ENCODE assay signal across 11 cellular contexts in the genomic region with DNA sequence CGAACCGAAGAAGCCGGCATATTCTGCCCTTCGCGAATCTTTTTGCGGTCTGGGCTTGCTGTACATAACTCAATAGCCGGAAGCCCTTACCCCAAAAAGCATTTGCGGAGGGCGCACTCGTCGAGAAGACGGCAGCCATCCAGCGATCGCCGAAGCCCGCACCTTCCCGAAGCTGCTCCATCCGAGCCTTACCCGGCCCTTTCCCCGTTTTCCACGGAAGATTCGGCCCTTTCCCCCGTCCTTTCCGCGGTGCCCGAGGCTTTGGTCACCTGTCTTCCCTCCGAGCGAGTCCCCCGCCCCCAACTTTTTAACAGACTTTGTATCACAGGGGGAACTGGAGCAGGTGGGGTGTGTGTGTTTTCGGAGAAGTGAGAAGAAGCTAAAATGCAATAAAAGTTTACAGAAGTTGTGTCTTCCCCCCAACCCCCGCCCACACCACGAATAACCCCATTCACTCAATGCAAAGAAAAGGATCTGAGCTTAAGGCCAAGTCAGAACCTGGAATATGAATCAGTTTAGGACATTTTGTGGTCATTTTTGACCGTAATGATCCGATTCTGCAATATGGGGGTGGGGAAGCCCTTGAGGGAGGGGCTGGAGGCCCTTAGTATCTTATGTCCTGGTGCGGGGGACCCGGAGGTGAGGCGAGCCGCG.
DNase-seq lines count a peak whose midpoint lies in the region; ATAC-seq and TF ChIP-seq lines count a peak whose summit lies in the region.
"Had no signal": no experiment of that assay in that cellular context is flagged by ENCODE, and none has a peak within 500 bp of the region (broad histone marks: within the 10 kb centered on the region; RNA-seq: fewer than 3 reads in every experiment).

No MANE protein-coding gene starts in this region.

- peaks cover 60% of the 10 kb centered on the region for H3K27me3 ChIP-seq in iPS DF 6.9 (ENCODE audit: control insufficient read depth, insufficient read depth, low read length)

- no peaks in the 10 kb centered on the region for H3K9me3 ChIP-seq in iPS DF 6.9 (ENCODE audit: control insufficient read depth, insufficient read depth, low read length)

- no peak for TF ChIP-seq CTCF in WTC11 (IDR thresholded peaks at IDR 0.05)

- no peak overlapping the region for H3K27ac Mint-ChIP-seq in WTC11
- no peak overlapping the region for H3K27ac Mint-ChIP-seq in stimulated activated effector memory CD8-positive, alpha-beta T cell treated with anti-CD3 and anti-CD28 coated beads, Interleukin-12 subunit alpha, Interleukin-12 subunit beta, amount 100 ng/mL, for 72 hours

- H3K4me3 Mint-ChIP-seq in WTC11: peak overlapping the region; percentile 86
- H3K4me3 Mint-ChIP-seq in stimulated activated effector memory CD8-positive, alpha-beta T cell treated with anti-CD3 and anti-CD28 coated beads, Interleukin-12 subunit alpha, Interleukin-12 subunit beta, amount 100 ng/mL, for 72 hours: peak overlapping the region; percentile 70

- POLR2A ChIA-PET in WTC11 (lab: Charles Lee): interaction anchor here (0.7 kb wide), 1 partner anchor 99 kb away, joined by 3 read pairs; no protein-coding TSS in a partner anchor

- H3K4me3 ChIP-seq in iPS DF 6.9 (ENCODE audit: low read length): peak overlapping the region; percentile 63; the same call in 1 of the 2 replicates

- H3K4me1 Mint-ChIP-seq in WTC11: peaks cover 38% of the 10 kb centered on the region
- peaks cover 30% of the 10 kb centered on the region for H3K4me1 Mint-ChIP-seq in stimulated activated effector memory CD8-positive, alpha-beta T cell treated with anti-CD3 and anti-CD28 coated beads, Interleukin-12 subunit alpha, Interleukin-12 subunit beta, amount 100 ng/mL, for 72 hours

- H3K36me3 ChIP-seq in iPS DF 6.9 (ENCODE audit: control insufficient read depth, insufficient read depth, low read length): no peaks in the 10 kb centered on the region

- no peaks in the 10 kb centered on the region for H3K36me3 Mint-ChIP-seq in WTC11
- H3K36me3 Mint-ChIP-seq in stimulated activated effector memory CD8-positive, alpha-beta T cell treated with anti-CD3 and anti-CD28 coated beads, Interleukin-12 subunit alpha, Interleukin-12 subunit beta, amount 100 ng/mL, for 72 hours: peaks cover 5% of the 10 kb centered on the region

- no peaks in the 10 kb centered on the region for H3K9me3 Mint-ChIP-seq in WTC11
- peaks cover 2% of the 10 kb centered on the region for H3K9me3 Mint-ChIP-seq in stimulated activated effector memory CD8-positive, alpha-beta T cell treated with anti-CD3 and anti-CD28 coated beads, Interleukin-12 subunit alpha, Interleukin-12 subunit beta, amount 100 ng/mL, for 72 hours

- DNase-seq in DMS 273 (lab: John Stamatoyannopoulos, UW; ENCODE audit: unreplicated experiment) (peak; percentile 17), DMS 273 treated with DMSO at 0.1 percent for 48 hours (lab: John Stamatoyannopoulos, UW) (no peak), WTC11 (ENCODE audit: low spot score) (no peak), iPS DF 6.9 (ENCODE audit: low read depth, low spot score) (no peak), COLO668 (lab: John Stamatoyannopoulos, UW; ENCODE audit: unreplicated experiment) (no peak), NCI-H2196 (lab: John Stamatoyannopoulos, UW; ENCODE audit: unreplicated experiment) (no peak)
- DNase-seq in stimulated activated effector memory CD8-positive, alpha-beta T cell treated with anti-CD3 and anti-CD28 coated beads, Interleukin-12 subunit alpha, Interleukin-12 subunit beta, amount 100 ng/mL, for 72 hours (ENCODE audit: low spot score in 2 of 2): peak in 1 of 2 donors; percentile 51
- DNase-seq: effector CD4-positive, alpha-beta T cell; kidney glomerular epithelial cell had no signal

- CTCF ChIA-PET in WTC11 (lab: Charles Lee): interaction anchor here (1.1 to 9.4 kb wide), 5 partner anchors 8 to 99 kb away, joined by 6 to 302 read pairs (median 7); a partner anchor contains a TSS

- H3K4me1 ChIP-seq in iPS DF 6.9 (ENCODE audit: control insufficient read depth, insufficient read depth, low read length): peaks cover 3% of the 10 kb centered on the region

- H3K27me3 Mint-ChIP-seq in WTC11 (ENCODE audit: low read depth): peaks cover 99% of the 10 kb centered on the region

- no CpG with 5 or more reads among the region's 39 CpGs for WGBS in iPS DF 6.9 (ENCODE audit: insufficient coverage, insufficient read length)

- ATAC-seq in WTC11 (no peak), HG03045 (IDR thresholded peaks at IDR 0.05; ENCODE audit: unreplicated experiment) (no peak)
- no peak for ATAC-seq in stimulated activated effector memory CD8-positive, alpha-beta T cell treated with anti-CD3 and anti-CD28 coated beads, Interleukin-12 subunit alpha, Interleukin-12 subunit beta, amount 100 ng/mL, for 72 hours

- H3K27ac ChIP-seq in iPS DF 6.9 (ENCODE audit: low read length): no peak overlapping the region
- H3K27ac ChIP-seq: 22Rv1 had no signal

TF ChIP-seq in WTC11, 78 proteins besides CTCF, POLR2A, EP300 and RAD21:
- TF ChIP-seq EMX1 (CRISPR knock-in tag; IDR thresholded peaks at IDR 0.05): no peak
- TF ChIP-seq NR2C2 (CRISPR knock-in tag; IDR thresholded peaks at IDR 0.05): no peak
- TF ChIP-seq FOXP1 (CRISPR knock-in tag; IDR thresholded peaks at IDR 0.05; ENCODE audit: borderline replicate concordance): no peak
- no peak for TF ChIP-seq GRHL2 (CRISPR knock-in tag; IDR thresholded peaks at IDR 0.05; ENCODE audit: insufficient replicate concordance, severe bottlenecking)
- no peak for TF ChIP-seq SMAD4 (CRISPR knock-in tag; IDR thresholded peaks at IDR 0.05)
- TF ChIP-seq, protein P1, sequence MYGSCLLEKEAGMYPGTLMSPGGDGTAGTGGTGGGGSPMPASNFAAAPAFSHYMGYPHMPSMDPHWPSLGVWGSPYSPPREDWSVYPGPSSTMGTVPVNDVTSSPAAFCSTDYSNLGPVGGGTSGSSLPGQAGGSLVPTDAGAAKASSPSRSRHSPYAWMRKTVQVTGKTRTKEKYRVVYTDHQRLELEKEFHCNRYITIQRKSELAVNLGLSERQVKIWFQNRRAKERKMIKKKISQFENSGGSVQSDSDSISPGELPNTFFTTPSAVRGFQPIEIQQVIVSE (CRISPR knock-in tag; IDR thresholded peaks at IDR 0.05; ENCODE audit: borderline replicate concordance): no peak
- TF ChIP-seq KAT7 (CRISPR knock-in tag; IDR thresholded peaks at IDR 0.05; ENCODE audit: borderline replicate concordance): no peak
- TF ChIP-seq, protein P2, sequence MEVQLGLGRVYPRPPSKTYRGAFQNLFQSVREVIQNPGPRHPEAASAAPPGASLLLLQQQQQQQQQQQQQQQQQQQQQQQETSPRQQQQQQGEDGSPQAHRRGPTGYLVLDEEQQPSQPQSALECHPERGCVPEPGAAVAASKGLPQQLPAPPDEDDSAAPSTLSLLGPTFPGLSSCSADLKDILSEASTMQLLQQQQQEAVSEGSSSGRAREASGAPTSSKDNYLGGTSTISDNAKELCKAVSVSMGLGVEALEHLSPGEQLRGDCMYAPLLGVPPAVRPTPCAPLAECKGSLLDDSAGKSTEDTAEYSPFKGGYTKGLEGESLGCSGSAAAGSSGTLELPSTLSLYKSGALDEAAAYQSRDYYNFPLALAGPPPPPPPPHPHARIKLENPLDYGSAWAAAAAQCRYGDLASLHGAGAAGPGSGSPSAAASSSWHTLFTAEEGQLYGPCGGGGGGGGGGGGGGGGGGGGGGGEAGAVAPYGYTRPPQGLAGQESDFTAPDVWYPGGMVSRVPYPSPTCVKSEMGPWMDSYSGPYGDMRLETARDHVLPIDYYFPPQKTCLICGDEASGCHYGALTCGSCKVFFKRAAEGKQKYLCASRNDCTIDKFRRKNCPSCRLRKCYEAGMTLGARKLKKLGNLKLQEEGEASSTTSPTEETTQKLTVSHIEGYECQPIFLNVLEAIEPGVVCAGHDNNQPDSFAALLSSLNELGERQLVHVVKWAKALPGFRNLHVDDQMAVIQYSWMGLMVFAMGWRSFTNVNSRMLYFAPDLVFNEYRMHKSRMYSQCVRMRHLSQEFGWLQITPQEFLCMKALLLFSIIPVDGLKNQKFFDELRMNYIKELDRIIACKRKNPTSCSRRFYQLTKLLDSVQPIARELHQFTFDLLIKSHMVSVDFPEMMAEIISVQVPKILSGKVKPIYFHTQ (CRISPR knock-in tag; IDR thresholded peaks at IDR 0.05): no peak
- TF ChIP-seq ZBTB21 (CRISPR knock-in tag; IDR thresholded peaks at IDR 0.05; ENCODE audit: borderline replicate concordance): no peak
- TF ChIP-seq, protein P3, sequence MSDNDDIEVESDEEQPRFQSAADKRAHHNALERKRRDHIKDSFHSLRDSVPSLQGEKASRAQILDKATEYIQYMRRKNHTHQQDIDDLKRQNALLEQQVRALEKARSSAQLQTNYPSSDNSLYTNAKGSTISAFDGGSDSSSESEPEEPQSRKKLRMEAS (CRISPR knock-in tag; IDR thresholded peaks at IDR 0.05): no peak
